ENCODE assay signal across 21 cellular contexts in the genomic region with DNA sequence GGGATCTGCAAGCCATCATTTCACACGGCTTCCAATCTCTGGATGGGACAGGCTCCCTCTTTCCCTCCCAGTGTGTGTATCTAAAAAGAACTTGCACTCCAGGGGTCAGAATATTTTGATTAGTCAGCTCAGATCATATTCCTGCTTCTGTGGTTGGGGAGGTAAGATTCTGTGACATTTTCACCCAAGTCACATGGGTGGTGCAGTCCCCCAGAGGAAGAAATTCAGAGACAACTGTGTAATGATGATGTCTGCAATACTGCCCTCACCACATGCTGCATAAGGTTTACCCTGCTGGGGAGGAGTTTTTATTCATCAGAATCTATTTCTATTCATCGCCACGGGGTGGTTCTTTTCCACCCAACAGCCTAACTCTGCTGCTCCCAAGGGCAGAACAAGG.
DNase-seq lines count a peak whose midpoint lies in the region; ATAC-seq, FAIRE-seq and TF ChIP-seq lines count a peak whose summit lies in the region.
"Had no signal": no experiment of that assay in that cellular context is flagged by ENCODE, and none has a peak within 500 bp of the region (broad histone marks: within the 10 kb centered on the region; RNA-seq: fewer than 3 reads in every experiment).

No MANE protein-coding gene starts in this region.

- TF ChIP-seq POLR2A in HepG2 (IDR thresholded peaks at IDR 0.05; ENCODE audit: insufficient read depth in 1 of 2, low read depth in 2 of 2, low read length in 2 of 2), result no peak
- no peak for TF ChIP-seq POLR2A in right lobe of liver (IDR thresholded peaks at IDR 0.05)
- no peak for TF ChIP-seq POLR2A in esophagus squamous epithelium (IDR thresholded peaks at IDR 0.05)

- H3K4me3 ChIP-seq in HepG2 (replicated peaks in 1 of 3; ENCODE audit: insufficient read depth in 1 of 3, low read depth in 2 of 3, low read length in 3 of 3), result no peak overlapping the region
- no peak overlapping the region for H3K4me3 ChIP-seq in right lobe of liver
- H3K4me3 ChIP-seq in mammary epithelial cell (replicated peaks in 1 of 3; ENCODE audit: insufficient read depth in 1 of 3, low read depth in 2 of 3, low read length in 3 of 3), result no peak overlapping the region
- no peak overlapping the region for H3K4me3 ChIP-seq in esophagus squamous epithelium
- H3K4me3 ChIP-seq: A549 had no signal

- no peak overlapping the region for H3K27ac ChIP-seq in HepG2 (ENCODE audit: extremely low read length, insufficient read depth, low read length)
- H3K27ac ChIP-seq in right lobe of liver, result no peak overlapping the region
- H3K27ac ChIP-seq in VCaP, result peak overlapping the region; percentile 72
- H3K27ac ChIP-seq in mammary epithelial cell (ENCODE audit: insufficient read depth, low read depth, low read length), result no peak overlapping the region
- H3K27ac ChIP-seq in esophagus squamous epithelium, result no peak overlapping the region
- H3K27ac ChIP-seq: A549 had no signal

- POLR2A ChIA-PET in HepG2 (lab: Yijun Ruan, JAX), result no interaction called here

- intact Hi-C loops in HepG2 (cut with micrococcal nuclease; ENCODE audit: unreplicated experiment), result no loop called here
- intact Hi-C loops in right lobe of liver (cut with DNase I), result no loop called here
- intact Hi-C loops in mammary epithelial cell (cut with micrococcal nuclease), result no loop called here
- intact Hi-C loops in esophagus squamous epithelium (cut with DNase I), result no loop called here

- H3K4me2 ChIP-seq in HepG2 (ENCODE audit: low read depth, low read length) (no peak overlapping the region), mammary epithelial cell (ENCODE audit: insufficient read depth, low read depth, low read length) (no peak overlapping the region)
- H3K4me2 ChIP-seq: A549 had no signal

- ATAC-seq in HepG2 (no peak), right lobe of liver (no peak), GM19035 (IDR thresholded peaks at IDR 0.05; ENCODE audit: unreplicated experiment) (no peak)
- ATAC-seq: A549 had no signal

- CTCF ChIA-PET in HepG2 (lab: Yijun Ruan, JAX; ENCODE audit: low intra/inter-chr PET ratio, low total read pairs), result no interaction called here
- CTCF ChIA-PET in mammary epithelial cell (lab: Charles Lee; ENCODE audit: low non-redundant PET), result no interaction called here

- H3K9me3 ChIP-seq in HepG2 (ENCODE audit: low read length) (no peaks in the 10 kb centered on the region), right lobe of liver (no peaks in the 10 kb centered on the region), mammary epithelial cell (replicated peaks; ENCODE audit: insufficient read depth, low read length) (no peaks in the 10 kb centered on the region), esophagus squamous epithelium (no peaks in the 10 kb centered on the region)
- H3K9me3 ChIP-seq: A549, BE2C had no signal

- H3K9me3 Mint-ChIP-seq in type B pancreatic cell, result no peaks in the 10 kb centered on the region

- H2AFZ ChIP-seq in HepG2 (ENCODE audit: low read length) (no peak overlapping the region), mammary epithelial cell (ENCODE audit: low read depth, low read length) (no peak overlapping the region)

- TF ChIP-seq CTCF in HepG2 (CRISPR knock-in tag; IDR thresholded peaks at IDR 0.05) (no peak), right lobe of liver (IDR thresholded peaks at IDR 0.05) (no peak), VCaP (conservative IDR thresholded peaks at IDR 0.05) (no peak), type B pancreatic cell (conservative IDR thresholded peaks at IDR 0.05) (no peak), mammary epithelial cell (conservative IDR thresholded peaks at IDR 0.05 in 1 of 2, IDR thresholded peaks at IDR 0.05 in 1 of 2; ENCODE audit: extremely low read depth in 1 of 2, insufficient read depth in 1 of 2, low read depth in 1 of 2, low read length in 2 of 2) (no peak), esophagus squamous epithelium (IDR thresholded peaks at IDR 0.05) (no peak)

- H3K27me3 ChIP-seq in HepG2 (ENCODE audit: control insufficient read depth in 1 of 2, insufficient read depth in 2 of 2, low read length in 2 of 2), result no peaks in the 10 kb centered on the region
- H3K27me3 ChIP-seq in right lobe of liver, result no peaks in the 10 kb centered on the region
- no peaks in the 10 kb centered on the region for H3K27me3 ChIP-seq in mammary epithelial cell (ENCODE audit: insufficient read depth, low read length)
- H3K27me3 ChIP-seq in esophagus squamous epithelium, result no peaks in the 10 kb centered on the region
- H3K27me3 ChIP-seq: BE2C had no signal

- H3K4me1 ChIP-seq in HepG2 (ENCODE audit: insufficient read depth, low read length), result no peaks in the 10 kb centered on the region
- peaks cover 0 to 8% (median 0%) of the 10 kb centered on the region in 4 donors for H3K4me1 ChIP-seq in right lobe of liver
- H3K4me1 ChIP-seq in mammary epithelial cell (ENCODE audit: insufficient read depth, low read length), result no peaks in the 10 kb centered on the region
- H3K4me1 ChIP-seq in esophagus squamous epithelium, result no peaks in the 10 kb centered on the region
- H3K4me1 ChIP-seq: A549, BE2C had no signal

- H3K27ac Mint-ChIP-seq in type B pancreatic cell, result peak overlapping the region; percentile 92

- H4K20me1 ChIP-seq in HepG2 (ENCODE audit: insufficient read depth, low read length) (no peaks in the 10 kb centered on the region), mammary epithelial cell (ENCODE audit: insufficient read depth, low read length) (no peaks in the 10 kb centered on the region)

- H3K36me3 Mint-ChIP-seq in type B pancreatic cell, result no peaks in the 10 kb centered on the region

- H3K27me3 Mint-ChIP-seq in type B pancreatic cell, result no peaks in the 10 kb centered on the region

- H3K36me3 ChIP-seq in HepG2 (replicated peaks in 1 of 2; ENCODE audit: control insufficient read depth in 1 of 2, insufficient read depth in 2 of 2, low read length in 2 of 2) (no peaks in the 10 kb centered on the region), right lobe of liver (no peaks in the 10 kb centered on the region), mammary epithelial cell (ENCODE audit: insufficient read depth, low read length) (no peaks in the 10 kb centered on the region), esophagus squamous epithelium (no peaks in the 10 kb centered on the region)
- H3K36me3 ChIP-seq: BE2C had no signal

- H3K4me1 Mint-ChIP-seq in type B pancreatic cell (ENCODE audit: unreplicated experiment), result no peaks in the 10 kb centered on the region

- TF ChIP-seq RAD21 in HepG2 (CRISPR knock-in tag; IDR thresholded peaks at IDR 0.05), result no peak

- TF ChIP-seq EP300 in HepG2 (IDR thresholded peaks at IDR 0.05; ENCODE audit: low read depth in 2 of 2, low read length in 2 of 2) (no peak), HepG2 (CRISPR knock-in tag; IDR thresholded peaks at IDR 0.05; ENCODE audit: borderline replicate concordance) (no peak)

- dilution Hi-C loops in mammary epithelial cell (cut with HindIII; ENCODE audit: low sequenced_read_pairs), result no loop called here

- in situ Hi-C loops in HepG2 (cut with HindIII; ENCODE audit: extremely low pct_ligation_motif_present, low pct_unique_long_range_greater_than_20kb) (no loop called here), mammary epithelial cell (cut with MboI; ENCODE audit: low sequenced_read_pairs in 2 of 2) (no loop called here)

- H3K9ac ChIP-seq in HepG2 (ENCODE audit: insufficient read depth, low read depth, low read length) (no peak overlapping the region), mammary epithelial cell (ENCODE audit: insufficient read depth, low read length) (no peak overlapping the region)

- FAIRE-seq in HepG2 (lab: Jason Lieb, UNC), result no peak
- FAIRE-seq: A549, G401.6, GM12892, H54 had no signal

- WGBS in HepG2 (ENCODE audit: low lambda C conversion rate), result 60% methylated on average over 3 of the region's 3 CpGs
- 69% methylated on average over 3 of the region's 3 CpGs for WGBS in right lobe of liver (ENCODE audit: insufficient coverage, low coverage, low lambda C conversion rate, missing lambda C conversion rate)
- WGBS in mammary epithelial cell (ENCODE audit: low coverage, missing lambda C conversion rate), result no CpG with 5 or more reads among the region's 3 CpGs
- 55 to 69% methylated on average over 3 of the region's 3 CpGs for WGBS in esophagus squamous epithelium, 2 donors

- peak overlapping the region; percentile 66 for H3K4me3 Mint-ChIP-seq in type B pancreatic cell

- BruUV-seq in HepG2 (replicated peaks; lab: Mats Ljungman, UMichigan) (no TSS peak), mammary epithelial cell (replicated peaks; lab: Mats Ljungman, UMichigan) (no TSS peak)

- H3K79me2 ChIP-seq in HepG2 (ENCODE audit: insufficient read depth, low read length), result no peaks in the 10 kb centered on the region
- no peaks in the 10 kb centered on the region for H3K79me2 ChIP-seq in mammary epithelial cell (ENCODE audit: insufficient read depth, low read length)

- DNase-seq in HepG2 (ENCODE audit: low spot score), result no peak
- DNase-seq in right lobe of liver, result no peak
- peak; percentile 50 for DNase-seq in kidney tubule cell (ENCODE audit: low spot score)
- DNase-seq in type B pancreatic cell (ENCODE audit: extremely low spot score, unreplicated experiment), result no peak
- no peak for DNase-seq in mammary epithelial cell
- no peak for DNase-seq in esophagus squamous epithelium (lab: John Stamatoyannopoulos, UW)
- DNase-seq: BE2C; Karpas-422; NCI-H1694; NCI-H2081; NCI-H2171; NCI-H345; NCI-H524; NCI-H774; NK-92 treated with Interleukin-12 subunit alpha and Interleukin-12 subunit beta, amount 100 ng/mL, for 24 hours had no signal

TF ChIP-seq in HepG2, 621 proteins besides CTCF, POLR2A, EP300 and RAD21:
- no peak for TF ChIP-seq MLLT10 (CRISPR knock-in tag; IDR thresholded peaks at IDR 0.05)
- TF ChIP-seq, protein P1, sequence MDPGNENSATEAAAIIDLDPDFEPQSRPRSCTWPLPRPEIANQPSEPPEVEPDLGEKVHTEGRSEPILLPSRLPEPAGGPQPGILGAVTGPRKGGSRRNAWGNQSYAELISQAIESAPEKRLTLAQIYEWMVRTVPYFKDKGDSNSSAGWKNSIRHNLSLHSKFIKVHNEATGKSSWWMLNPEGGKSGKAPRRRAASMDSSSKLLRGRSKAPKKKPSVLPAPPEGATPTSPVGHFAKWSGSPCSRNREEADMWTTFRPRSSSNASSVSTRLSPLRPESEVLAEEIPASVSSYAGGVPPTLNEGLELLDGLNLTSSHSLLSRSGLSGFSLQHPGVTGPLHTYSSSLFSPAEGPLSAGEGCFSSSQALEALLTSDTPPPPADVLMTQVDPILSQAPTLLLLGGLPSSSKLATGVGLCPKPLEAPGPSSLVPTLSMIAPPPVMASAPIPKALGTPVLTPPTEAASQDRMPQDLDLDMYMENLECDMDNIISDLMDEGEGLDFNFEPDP (CRISPR knock-in tag; conservative IDR thresholded peaks at IDR 0.05), result 0 out of 2 replicates have a peak, but pooled peaks have one; percentile 17
- TF ChIP-seq ZNF3 (CRISPR knock-in tag; IDR thresholded peaks at IDR 0.05), result no peak
